In genomic region chr5:96331210-96331609, GRCh38 we compare ENCODE assay signal across 12 cellular contexts.
DNase-seq lines count a peak whose midpoint lies in the region; ATAC-seq and TF ChIP-seq lines count a peak whose summit lies in the region.
"Had no signal": no experiment of that assay in that cellular context is flagged by ENCODE, and none has a peak within 500 bp of the region (broad histone marks: within the 10 kb centered on the region; RNA-seq: fewer than 3 reads in every experiment).

No MANE protein-coding gene starts in this region.

- ATAC-seq in HG03025 (IDR thresholded peaks at IDR 0.05; ENCODE audit: low FRiP score, unreplicated experiment) = no peak
- no peak for ATAC-seq in HG03108 (IDR thresholded peaks at IDR 0.05; ENCODE audit: unreplicated experiment)
- ATAC-seq: body of pancreas, heart left ventricle had no signal

- H3K4me3 Mint-ChIP-seq in osteocyte (ENCODE audit: unreplicated experiment) = no peak overlapping the region

- peak; percentile 28 for DNase-seq in EL
- DNase-seq in OCI-M1 (lab: John Stamatoyannopoulos, UW) = peak; percentile 55
- DNase-seq in fibroblast of gingiva (ENCODE audit: low read depth) = peak; percentile 71
- DNase-seq in osteocyte (ENCODE audit: extremely low spot score, unreplicated experiment) = no peak
- DNase-seq in cerebellum (ENCODE audit: low spot score) = no peak
- no peak for DNase-seq in HuH-7 (ENCODE audit: low spot score)
- DNase-seq: heart left ventricle, left cardiac atrium, testis had no signal

- H3K9me3 Mint-ChIP-seq in osteocyte (ENCODE audit: unreplicated experiment) = no peaks in the 10 kb centered on the region

- peak overlapping the region; percentile 84 for H3K27ac Mint-ChIP-seq in osteocyte (ENCODE audit: unreplicated experiment)

- no peak for TF ChIP-seq CTCF in osteocyte (IDR thresholded peaks at IDR 0.05)

- H3K27me3 Mint-ChIP-seq in osteocyte (ENCODE audit: unreplicated experiment) = no peaks in the 10 kb centered on the region

- H3K36me3 Mint-ChIP-seq in osteocyte (ENCODE audit: unreplicated experiment) = no peaks in the 10 kb centered on the region

- peaks cover 67% of the 10 kb centered on the region for H3K4me1 Mint-ChIP-seq in osteocyte (ENCODE audit: unreplicated experiment)

Comparison
In these comparisons a context has a peak if more than half of its experiments do, and no peak if none do; other contexts are left out.
1. DNase-seq: peak in EL (single experiment), OCI-M1 (single experiment) and fibroblast of gingiva (single experiment); none in osteocyte (single experiment), cerebellum (single experiment) and HuH-7 (single experiment).